8 cellular contexts compared by ENCODE assay signal in the genomic region with DNA sequence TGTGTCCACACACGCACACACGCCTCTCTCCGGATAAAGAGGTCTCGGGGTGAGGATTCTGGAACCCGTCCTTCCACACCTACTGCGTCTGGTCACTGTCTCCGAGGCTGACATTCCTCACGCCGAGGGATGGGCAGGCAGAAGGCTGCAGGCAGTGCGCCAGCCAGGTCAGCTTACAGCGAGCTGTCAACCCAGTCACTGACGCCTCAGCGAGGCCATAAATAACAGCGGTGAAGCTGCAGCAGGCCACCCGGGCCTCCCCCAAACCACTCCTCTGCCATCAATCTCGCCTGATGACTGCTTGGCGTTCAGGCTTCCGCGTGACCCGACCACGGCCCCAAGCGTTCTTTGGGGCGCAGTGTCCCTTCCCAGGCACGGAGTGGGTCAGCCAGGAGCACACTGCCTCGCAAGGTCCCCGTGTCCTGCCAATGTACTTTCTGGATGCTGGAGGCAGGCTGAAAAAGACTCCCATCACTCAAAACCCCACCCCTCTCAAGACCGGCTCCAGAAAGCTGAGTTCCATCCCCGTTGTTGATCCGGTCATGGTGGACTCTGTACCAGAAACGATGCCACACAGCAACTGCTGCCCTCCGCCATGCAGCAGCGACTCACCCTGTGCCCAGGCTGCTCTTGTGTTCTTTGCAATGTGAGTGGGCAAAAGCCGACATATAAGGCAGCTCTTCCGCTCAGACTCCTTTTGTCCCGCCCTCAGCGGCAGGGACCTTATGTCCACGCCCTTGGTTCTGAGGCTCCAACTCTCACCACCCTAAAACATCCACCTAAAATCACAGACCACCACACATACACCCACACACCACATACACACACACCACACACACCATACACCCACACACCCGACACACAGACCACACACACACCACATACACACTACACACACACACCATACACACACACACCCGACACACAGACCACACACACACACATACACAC. TPM values are rescaled to one million over a fixed set of nuclear protein-coding genes. Genes with fewer than 3 reads are reported as not detected.
DNase-seq lines count a peak whose midpoint lies in the region; ATAC-seq and TF ChIP-seq lines count a peak whose summit lies in the region.

No MANE protein-coding gene starts in this region.

- peak overlapping the region; percentile 58 for H3K4me3 ChIP-seq in CD4-positive, CD25-positive, alpha-beta regulatory T cell (ENCODE audit: low read depth, low read length)
- peak overlapping the region; percentile 44 to 61 for H3K4me3 ChIP-seq in HCT116 (replicated peaks in 1 of 2; ENCODE audit: low read depth in 1 of 2, low read length in 2 of 2)

- peaks cover 8% of the 10 kb centered on the region for H3K27me3 Mint-ChIP-seq in CD4-positive, CD25-positive, alpha-beta regulatory T cell

- peaks cover 0 to 9% (median 2%) of the 10 kb centered on the region in 7 donors for H3K9me3 Mint-ChIP-seq in CD4-positive, CD25-positive, alpha-beta regulatory T cell

- POLR2A ChIA-PET in HCT116 (lab: Charles Lee), result interaction anchor here (0.6 to 1.9 kb wide), 6 partner anchors 29 to 539 kb away, joined by 3 to 5 read pairs (median 4); no protein-coding TSS in a partner anchor

- peak; percentile 66 to 75 for ATAC-seq in CD4-positive, CD25-positive, alpha-beta regulatory T cell (ENCODE audit: low read depth in 2 of 2)
- ATAC-seq in HCT116, result peak; percentile 52
- ATAC-seq in sciatic nerve, result peak; percentile 62
- ATAC-seq in HG03520 (IDR thresholded peaks at IDR 0.05; ENCODE audit: unreplicated experiment), result no peak

- peaks cover 6% of the 10 kb centered on the region for H3K4me1 ChIP-seq in CD4-positive, CD25-positive, alpha-beta regulatory T cell (ENCODE audit: control insufficient read depth, insufficient read depth, low read length, poor library complexity, severe bottlenecking)
- H3K4me1 ChIP-seq in HCT116 (ENCODE audit: control insufficient read depth in 1 of 2, insufficient read depth in 2 of 2, low read length in 2 of 2), result peaks cover 35 to 90% of the 10 kb centered on the region in 2 experiments

- no peaks in the 10 kb centered on the region for H3K27me3 ChIP-seq in CD4-positive, CD25-positive, alpha-beta regulatory T cell (ENCODE audit: control insufficient read depth, insufficient read depth, low read length)
- no peaks in the 10 kb centered on the region for H3K27me3 ChIP-seq in HCT116 (ENCODE audit: insufficient read depth, low read length)

- peaks cover 0 to 3% (median under 1%) of the 10 kb centered on the region in 4 donors for H3K4me1 Mint-ChIP-seq in CD4-positive, CD25-positive, alpha-beta regulatory T cell

- H3K9me2 ChIP-seq in HCT116 (ENCODE audit: insufficient read depth), result no peaks in the 10 kb centered on the region

- intact Hi-C loops in HCT116 (cut with micrococcal nuclease) (loop anchor here (2.0 to 5.0 kb wide), 2 partner anchors 187 to 452 kb away; a partner anchor contains a TSS), sciatic nerve (cut with DNase I) (no loop called here)

- CTCF ChIA-PET in HCT116 (lab: Charles Lee), result interaction anchor here (0.9 to 3.0 kb wide), 3 partner anchors 10 to 1511 kb away, joined by 3 to 21 read pairs (median 12); no protein-coding TSS in a partner anchor

- peak overlapping the region; percentile 83 for H2AFZ ChIP-seq in HCT116 (ENCODE audit: low read depth, low read length, poor library complexity, severe bottlenecking)

- no peaks in the 10 kb centered on the region for H3K36me3 ChIP-seq in CD4-positive, CD25-positive, alpha-beta regulatory T cell (ENCODE audit: control insufficient read depth, insufficient read depth, low read length)
- no peaks in the 10 kb centered on the region for H3K36me3 ChIP-seq in HCT116 (ENCODE audit: control insufficient read depth in 1 of 2, insufficient read depth in 2 of 2, low read length in 2 of 2)

- TF ChIP-seq POLR2A in HCT116 (IDR thresholded peaks at IDR 0.05; ENCODE audit: borderline replicate concordance, extremely low read depth, insufficient read depth, insufficient read length), result peak; percentile 54

- no peak for TF ChIP-seq CTCF in HCT116 (IDR thresholded peaks at IDR 0.05 in 2 of 3, conservative IDR thresholded peaks at IDR 0.05 in 1 of 3; ENCODE audit: borderline replicate concordance in 1 of 3, insufficient read depth in 1 of 3, low read depth in 2 of 3, low read length in 2 of 3)
- no peak for TF ChIP-seq CTCF in VCaP (conservative IDR thresholded peaks at IDR 0.05)

- peak; percentile 17 to 88 (median 48) for DNase-seq in CD4-positive, CD25-positive, alpha-beta regulatory T cell
- DNase-seq in HCT116 (ENCODE audit: low read depth, low spot score) (peak; percentile 76), germinal center (ENCODE audit: low spot score) (peak; percentile 41), sciatic nerve (ENCODE audit: low spot score) (no peak), C1 segment of cervical spinal cord (lab: John Stamatoyannopoulos, UW) (no peak), HUDEP-2 (lab: John Stamatoyannopoulos, UW; ENCODE audit: unreplicated experiment in 76 of 76) (no peak)

- H3K36me3 Mint-ChIP-seq in CD4-positive, CD25-positive, alpha-beta regulatory T cell, result peaks cover 2% of the 10 kb centered on the region

- no peaks in the 10 kb centered on the region for H4K20me1 ChIP-seq in HCT116 (ENCODE audit: insufficient read depth)

- peak overlapping the region; percentile 87 for H3K9ac ChIP-seq in HCT116 (ENCODE audit: low read length)

- H3K27ac Mint-ChIP-seq in CD4-positive, CD25-positive, alpha-beta regulatory T cell, result no peak overlapping the region

- no peak overlapping the region for H3K27ac ChIP-seq in CD4-positive, CD25-positive, alpha-beta regulatory T cell (ENCODE audit: insufficient read depth, low read length, poor library complexity, severe bottlenecking)
- H3K27ac ChIP-seq in HCT116 (ENCODE audit: low read depth, low read length), result peak overlapping the region; percentile 95
- H3K27ac ChIP-seq in VCaP, result peak overlapping the region; percentile 71

- H3K79me2 ChIP-seq in HCT116 (ENCODE audit: insufficient read depth, low read length), result peaks cover 18% of the 10 kb centered on the region; the same call in 1 of the 2 replicates

- H3K9me3 ChIP-seq in CD4-positive, CD25-positive, alpha-beta regulatory T cell (ENCODE audit: control insufficient read depth in 2 of 2, low read length in 2 of 2), result peaks cover under 1 to 2% of the 10 kb centered on the region in 2 experiments
- peaks cover 0 to 13% of the 10 kb centered on the region in 2 experiments; a peak in 1 of 4 replicates for H3K9me3 ChIP-seq in HCT116 (ENCODE audit: control insufficient read depth in 1 of 2, insufficient read depth in 1 of 2, low read depth in 1 of 2, low read length in 2 of 2)

- BruUV-seq in HCT116 (replicated peaks; lab: Mats Ljungman, UMichigan), result no TSS peak

- RAD21 ChIA-PET in HCT116 (lab: Charles Lee; ENCODE audit: low non-redundant PET in 1 of 2, low total read pairs in 2 of 2, uncharacterized antibody in 2 of 2, unreplicated experiment in 2 of 2), result interaction anchor here in 1 of 2 experiments (0.7 to 1.1 kb wide), 2 partner anchors 54 to 188 kb away, joined by 3 to 4 read pairs; a partner anchor contains a TSS

- peak overlapping the region; percentile 96 for H3K4me2 ChIP-seq in HCT116 (ENCODE audit: low read length)

- no peak for TF ChIP-seq RAD21 in HCT116 (IDR thresholded peaks at IDR 0.05; ENCODE audit: low read depth)

- no peak overlapping the region for H3K4me3 Mint-ChIP-seq in CD4-positive, CD25-positive, alpha-beta regulatory T cell

TF ChIP-seq in HCT116, 20 proteins besides CTCF, POLR2A, EP300 and RAD21:
- TF ChIP-seq ZFX (IDR thresholded peaks at IDR 0.05) (no peak), POLR2AphosphoS5 (IDR thresholded peaks at IDR 0.05; ENCODE audit: low read depth, low read length) (peak; percentile 37; the same call in 1 of the 2 replicates), YY1 (IDR thresholded peaks at IDR 0.05; ENCODE audit: extremely low read depth, insufficient replicate concordance, low read depth, low read length) (peak; percentile 43)

RNA-seq across cellular contexts. Expression of a gene that starts 27.1 kb away (rescaled TPM):
- total RNA-seq in CD4-positive, CD25-positive, alpha-beta regulatory T cell, result not detected
- polyA plus RNA-seq in CD4-positive, CD25-positive, alpha-beta regulatory T cell, result not detected
- total RNA-seq in HCT116 (2021; ENCODE audit: unreplicated experiment), result not detected
- polyA plus RNA-seq in HCT116 (2012), result 0.03 TPM in 1 of 2 replicates, not detected in the other
- not detected for total RNA-seq in sciatic nerve

RNA-seq across cellular contexts. Expression of a gene that starts 45.5 kb away (rescaled TPM):
- total RNA-seq in CD4-positive, CD25-positive, alpha-beta regulatory T cell, result not detected
- polyA plus RNA-seq in CD4-positive, CD25-positive, alpha-beta regulatory T cell, result not detected
- not detected for total RNA-seq in HCT116 (2021; ENCODE audit: unreplicated experiment)
- 0.02 and 0.03 TPM in 2 replicates for polyA plus RNA-seq in HCT116 (2012)
- total RNA-seq in sciatic nerve, result 0.18 TPM

Comparison
In these comparisons a context has a peak if more than half of its experiments do, and no peak if none do; other contexts are left out.
1. DNase-seq: peak in CD4-positive, CD25-positive, alpha-beta regulatory T cell (3 of 3), HCT116 (single experiment) and germinal center (single experiment); none in sciatic nerve (single experiment), C1 segment of cervical spinal cord (0 of 14) and HUDEP-2 (0 of 76).